In the genomic region with DNA sequence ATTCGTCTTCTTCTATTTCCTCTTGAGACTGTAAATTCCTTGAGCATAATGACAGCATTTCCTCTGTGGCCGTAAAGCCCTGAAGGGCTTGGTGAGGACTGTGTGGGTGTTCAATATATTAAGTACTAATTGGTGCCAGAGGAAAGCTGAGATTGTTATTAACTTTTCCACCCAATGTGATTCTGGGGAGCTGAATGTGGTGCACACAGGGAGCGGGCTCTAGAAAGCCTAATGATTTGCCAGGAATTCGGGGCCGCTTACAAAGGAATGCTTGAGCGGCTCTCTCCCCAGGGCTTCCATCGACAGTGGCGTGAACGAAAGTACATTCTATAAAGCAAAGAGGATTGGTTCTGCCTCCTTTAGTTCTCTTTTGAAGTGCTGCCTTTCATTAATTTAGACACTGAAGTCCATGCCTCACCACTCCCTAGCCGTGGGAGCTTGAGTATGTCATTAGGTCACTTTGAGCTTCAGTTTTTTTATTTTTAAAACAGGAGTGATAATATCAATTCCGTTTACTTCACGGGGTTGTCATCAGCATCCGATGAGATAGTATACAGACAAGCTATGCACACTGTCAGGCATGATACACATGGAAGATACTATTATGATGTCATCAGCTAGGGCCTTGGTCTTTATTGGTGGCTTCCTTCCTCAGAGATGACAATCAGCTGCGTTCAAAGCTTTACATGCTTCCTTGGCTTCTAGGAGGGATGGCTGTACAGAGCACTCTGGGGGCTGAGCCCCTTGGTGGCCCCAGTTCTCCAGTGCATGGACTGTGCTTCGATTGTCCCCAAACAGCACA, we compare ENCODE assay signal across 1 cellular context.
TF ChIP-seq lines count a peak whose summit lies in the region.

No MANE protein-coding gene starts in this region.

TF ChIP-seq in GM23338, 12 proteins besides CTCF, POLR2A, EP300 and RAD21 (continued from another document):
- TF ChIP-seq, protein P1, sequence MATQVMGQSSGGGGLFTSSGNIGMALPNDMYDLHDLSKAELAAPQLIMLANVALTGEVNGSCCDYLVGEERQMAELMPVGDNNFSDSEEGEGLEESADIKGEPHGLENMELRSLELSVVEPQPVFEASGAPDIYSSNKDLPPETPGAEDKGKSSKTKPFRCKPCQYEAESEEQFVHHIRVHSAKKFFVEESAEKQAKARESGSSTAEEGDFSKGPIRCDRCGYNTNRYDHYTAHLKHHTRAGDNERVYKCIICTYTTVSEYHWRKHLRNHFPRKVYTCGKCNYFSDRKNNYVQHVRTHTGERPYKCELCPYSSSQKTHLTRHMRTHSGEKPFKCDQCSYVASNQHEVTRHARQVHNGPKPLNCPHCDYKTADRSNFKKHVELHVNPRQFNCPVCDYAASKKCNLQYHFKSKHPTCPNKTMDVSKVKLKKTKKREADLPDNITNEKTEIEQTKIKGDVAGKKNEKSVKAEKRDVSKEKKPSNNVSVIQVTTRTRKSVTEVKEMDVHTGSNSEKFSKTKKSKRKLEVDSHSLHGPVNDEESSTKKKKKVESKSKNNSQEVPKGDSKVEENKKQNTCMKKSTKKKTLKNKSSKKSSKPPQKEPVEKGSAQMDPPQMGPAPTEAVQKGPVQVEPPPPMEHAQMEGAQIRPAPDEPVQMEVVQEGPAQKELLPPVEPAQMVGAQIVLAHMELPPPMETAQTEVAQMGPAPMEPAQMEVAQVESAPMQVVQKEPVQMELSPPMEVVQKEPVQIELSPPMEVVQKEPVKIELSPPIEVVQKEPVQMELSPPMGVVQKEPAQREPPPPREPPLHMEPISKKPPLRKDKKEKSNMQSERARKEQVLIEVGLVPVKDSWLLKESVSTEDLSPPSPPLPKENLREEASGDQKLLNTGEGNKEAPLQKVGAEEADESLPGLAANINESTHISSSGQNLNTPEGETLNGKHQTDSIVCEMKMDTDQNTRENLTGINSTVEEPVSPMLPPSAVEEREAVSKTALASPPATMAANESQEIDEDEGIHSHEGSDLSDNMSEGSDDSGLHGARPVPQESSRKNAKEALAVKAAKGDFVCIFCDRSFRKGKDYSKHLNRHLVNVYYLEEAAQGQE (IDR thresholded peaks at IDR 0.05; ENCODE audit: unreplicated experiment) = no peak
- no peak for TF ChIP-seq JUNB (IDR thresholded peaks at IDR 0.05; ENCODE audit: unreplicated experiment)
- no peak for TF ChIP-seq STAT1 (IDR thresholded peaks at IDR 0.05; ENCODE audit: unreplicated experiment)
- TF ChIP-seq, protein P2, sequence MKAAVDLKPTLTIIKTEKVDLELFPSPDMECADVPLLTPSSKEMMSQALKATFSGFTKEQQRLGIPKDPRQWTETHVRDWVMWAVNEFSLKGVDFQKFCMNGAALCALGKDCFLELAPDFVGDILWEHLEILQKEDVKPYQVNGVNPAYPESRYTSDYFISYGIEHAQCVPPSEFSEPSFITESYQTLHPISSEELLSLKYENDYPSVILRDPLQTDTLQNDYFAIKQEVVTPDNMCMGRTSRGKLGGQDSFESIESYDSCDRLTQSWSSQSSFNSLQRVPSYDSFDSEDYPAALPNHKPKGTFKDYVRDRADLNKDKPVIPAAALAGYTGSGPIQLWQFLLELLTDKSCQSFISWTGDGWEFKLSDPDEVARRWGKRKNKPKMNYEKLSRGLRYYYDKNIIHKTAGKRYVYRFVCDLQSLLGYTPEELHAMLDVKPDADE (IDR thresholded peaks at IDR 0.05) = no peak
- no peak for TF ChIP-seq NANOG (IDR thresholded peaks at IDR 0.05; ENCODE audit: borderline replicate concordance)
- TF ChIP-seq EZH2 (IDR thresholded peaks at IDR 0.05; ENCODE audit: low read depth, unreplicated experiment) = no peak
- TF ChIP-seq, protein P3, sequence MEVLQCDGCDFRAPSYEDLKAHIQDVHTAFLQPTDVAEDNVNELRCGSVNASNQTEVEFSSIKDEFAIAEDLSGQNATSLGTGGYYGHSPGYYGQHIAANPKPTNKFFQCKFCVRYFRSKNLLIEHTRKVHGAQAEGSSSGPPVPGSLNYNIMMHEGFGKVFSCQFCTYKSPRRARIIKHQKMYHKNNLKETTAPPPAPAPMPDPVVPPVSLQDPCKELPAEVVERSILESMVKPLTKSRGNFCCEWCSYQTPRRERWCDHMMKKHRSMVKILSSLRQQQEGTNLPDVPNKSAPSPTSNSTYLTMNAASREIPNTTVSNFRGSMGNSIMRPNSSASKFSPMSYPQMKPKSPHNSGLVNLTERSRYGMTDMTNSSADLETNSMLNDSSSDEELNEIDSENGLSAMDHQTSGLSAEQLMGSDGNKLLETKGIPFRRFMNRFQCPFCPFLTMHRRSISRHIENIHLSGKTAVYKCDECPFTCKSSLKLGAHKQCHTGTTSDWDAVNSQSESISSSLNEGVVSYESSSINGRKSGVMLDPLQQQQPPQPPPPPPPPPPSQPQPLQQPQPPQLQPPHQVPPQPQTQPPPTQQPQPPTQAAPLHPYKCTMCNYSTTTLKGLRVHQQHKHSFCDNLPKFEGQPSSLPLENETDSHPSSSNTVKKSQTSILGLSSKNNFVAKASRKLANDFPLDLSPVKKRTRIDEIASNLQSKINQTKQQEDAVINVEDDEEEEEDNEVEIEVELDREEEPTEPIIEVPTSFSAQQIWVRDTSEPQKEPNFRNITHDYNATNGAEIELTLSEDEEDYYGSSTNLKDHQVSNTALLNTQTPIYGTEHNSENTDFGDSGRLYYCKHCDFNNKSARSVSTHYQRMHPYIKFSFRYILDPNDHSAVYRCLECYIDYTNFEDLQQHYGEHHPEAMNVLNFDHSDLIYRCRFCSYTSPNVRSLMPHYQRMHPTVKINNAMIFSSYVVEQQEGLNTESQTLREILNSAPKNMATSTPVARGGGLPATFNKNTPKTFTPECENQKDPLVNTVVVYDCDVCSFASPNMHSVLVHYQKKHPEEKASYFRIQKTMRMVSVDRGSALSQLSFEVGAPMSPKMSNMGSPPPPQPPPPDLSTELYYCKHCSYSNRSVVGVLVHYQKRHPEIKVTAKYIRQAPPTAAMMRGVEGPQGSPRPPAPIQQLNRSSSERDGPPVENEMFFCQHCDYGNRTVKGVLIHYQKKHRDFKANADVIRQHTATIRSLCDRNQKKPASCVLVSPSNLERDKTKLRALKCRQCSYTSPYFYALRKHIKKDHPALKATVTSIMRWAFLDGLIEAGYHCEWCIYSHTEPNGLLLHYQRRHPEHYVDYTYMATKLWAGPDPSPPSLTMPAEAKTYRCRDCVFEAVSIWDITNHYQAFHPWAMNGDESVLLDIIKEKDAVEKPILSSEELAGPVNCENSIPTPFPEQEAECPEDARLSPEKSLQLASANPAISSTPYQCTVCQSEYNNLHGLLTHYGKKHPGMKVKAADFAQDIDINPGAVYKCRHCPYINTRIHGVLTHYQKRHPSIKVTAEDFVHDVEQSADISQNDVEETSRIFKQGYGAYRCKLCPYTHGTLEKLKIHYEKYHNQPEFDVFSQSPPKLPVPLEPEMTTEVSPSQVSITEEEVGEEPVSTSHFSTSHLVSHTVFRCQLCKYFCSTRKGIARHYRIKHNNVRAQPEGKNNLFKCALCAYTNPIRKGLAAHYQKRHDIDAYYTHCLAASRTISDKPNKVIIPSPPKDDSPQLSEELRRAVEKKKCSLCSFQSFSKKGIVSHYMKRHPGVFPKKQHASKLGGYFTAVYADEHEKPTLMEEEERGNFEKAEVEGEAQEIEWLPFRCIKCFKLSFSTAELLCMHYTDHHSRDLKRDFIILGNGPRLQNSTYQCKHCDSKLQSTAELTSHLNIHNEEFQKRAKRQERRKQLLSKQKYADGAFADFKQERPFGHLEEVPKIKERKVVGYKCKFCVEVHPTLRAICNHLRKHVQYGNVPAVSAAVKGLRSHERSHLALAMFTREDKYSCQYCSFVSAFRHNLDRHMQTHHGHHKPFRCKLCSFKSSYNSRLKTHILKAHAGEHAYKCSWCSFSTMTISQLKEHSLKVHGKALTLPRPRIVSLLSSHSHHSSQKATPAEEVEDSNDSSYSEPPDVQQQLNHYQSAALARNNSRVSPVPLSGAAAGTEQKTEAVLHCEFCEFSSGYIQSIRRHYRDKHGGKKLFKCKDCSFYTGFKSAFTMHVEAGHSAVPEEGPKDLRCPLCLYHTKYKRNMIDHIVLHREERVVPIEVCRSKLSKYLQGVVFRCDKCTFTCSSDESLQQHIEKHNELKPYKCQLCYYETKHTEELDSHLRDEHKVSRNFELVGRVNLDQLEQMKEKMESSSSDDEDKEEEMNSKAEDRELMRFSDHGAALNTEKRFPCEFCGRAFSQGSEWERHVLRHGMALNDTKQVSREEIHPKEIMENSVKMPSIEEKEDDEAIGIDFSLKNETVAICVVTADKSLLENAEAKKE (CRISPR knock-in tag; IDR thresholded peaks at IDR 0.05) = no peak
